ENCODE assay signal across 8 cellular contexts in the genomic region with DNA sequence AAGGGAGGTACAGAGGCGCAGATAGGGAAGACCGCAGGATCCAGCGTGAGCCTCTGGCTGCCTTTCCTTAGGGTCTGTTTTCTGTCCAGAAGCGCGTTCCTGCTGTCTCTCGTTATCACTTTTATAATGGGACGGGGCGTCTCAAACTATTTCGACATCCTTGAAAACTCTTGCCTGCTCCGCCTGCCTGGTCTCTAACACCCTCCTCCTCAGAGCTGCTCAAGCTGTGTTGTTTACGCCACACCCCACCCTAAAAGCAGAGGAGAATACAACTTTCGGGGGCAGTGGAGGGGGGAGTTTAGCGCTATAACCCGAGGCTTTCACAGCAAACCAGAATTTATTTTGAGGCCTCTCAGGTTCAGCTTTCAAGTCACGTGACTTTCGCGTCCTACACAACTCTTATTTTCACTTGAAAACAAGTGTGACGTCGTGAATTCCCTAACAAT. TPM values are rescaled to one million over a fixed set of nuclear protein-coding genes. Genes with fewer than 3 reads are reported as not detected.
DNase-seq lines count a peak whose midpoint lies in the region; ATAC-seq and TF ChIP-seq lines count a peak whose summit lies in the region.

No MANE protein-coding gene starts in this region.

- H3K27ac ChIP-seq in ascending aorta (peak overlapping the region; percentile 82 to 88), skin epidermis (peak overlapping the region in 20 of 21 experiments; percentile 51 to 95 (median 76))

- H3K27me3 Mint-ChIP-seq in Caco-2 (ENCODE audit: insufficient read depth, unreplicated experiment) = no peaks in the 10 kb centered on the region

- no peaks in the 10 kb centered on the region for H3K9me3 ChIP-seq in Caco-2
- H3K9me3 ChIP-seq in ascending aorta = no peaks in the 10 kb centered on the region
- no peaks in the 10 kb centered on the region for H3K9me3 ChIP-seq in iPS-15b (ENCODE audit: control insufficient read depth, insufficient read depth, low read length)

- peak overlapping the region; percentile 88 for H3K4me3 Mint-ChIP-seq in Caco-2 (ENCODE audit: unreplicated experiment)

- H3K9ac ChIP-seq in iPS-15b (ENCODE audit: low read depth, low read length) = no peak overlapping the region

- no peaks in the 10 kb centered on the region for H3K9me3 Mint-ChIP-seq in Caco-2 (ENCODE audit: unreplicated experiment)

- BruUV-seq in Caco-2 (replicated peaks; lab: Mats Ljungman, UMichigan) = TSS peak; percentile 92

- CTCF ChIA-PET in Caco-2 (lab: Charles Lee) = interaction anchor here (1.0 to 1.7 kb wide), 2 partner anchors 26 to 143 kb away, joined by 3 to 5 read pairs; a partner anchor contains a TSS

- H3K4me1 Mint-ChIP-seq in Caco-2 (ENCODE audit: low read depth, unreplicated experiment) = peaks cover 6% of the 10 kb centered on the region

- POLR2A ChIA-PET in Caco-2 (lab: Charles Lee) = interaction anchor here (1.3 to 2.0 kb wide), 2 partner anchors 10 to 26 kb away, joined by 4 to 8 read pairs; a partner anchor contains a TSS

- no peaks in the 10 kb centered on the region for H3K36me3 ChIP-seq in Caco-2 (ENCODE audit: control insufficient read depth, insufficient read depth, low read length)
- no peaks in the 10 kb centered on the region for H3K36me3 ChIP-seq in ascending aorta
- no peaks in the 10 kb centered on the region for H3K36me3 ChIP-seq in iPS-15b (ENCODE audit: control insufficient read depth, insufficient read depth, low read length)

- H3K4me1 ChIP-seq in Caco-2 (peaks cover 10% of the 10 kb centered on the region), ascending aorta (peaks cover 2 to 5% of the 10 kb centered on the region in 2 donors), iPS-15b (ENCODE audit: control insufficient read depth, insufficient read depth, low read length) (peaks cover 2% of the 10 kb centered on the region)

- H3K27me3 ChIP-seq in Caco-2 (replicated peaks; ENCODE audit: control insufficient read depth, insufficient read depth, low read length) (no peaks in the 10 kb centered on the region), ascending aorta (no peaks in the 10 kb centered on the region), iPS-15b (ENCODE audit: control insufficient read depth, insufficient read depth, low read length) (no peaks in the 10 kb centered on the region)

- peaks cover 10% of the 10 kb centered on the region for H3K36me3 Mint-ChIP-seq in Caco-2 (ENCODE audit: insufficient read depth, unreplicated experiment)

- no peak for TF ChIP-seq CTCF in Caco-2 (IDR thresholded peaks at IDR 0.05; ENCODE audit: insufficient read depth in 1 of 2, low read depth in 1 of 2, low read length in 1 of 2, severe bottlenecking in 1 of 2, unreplicated experiment in 1 of 2)
- no peak for TF ChIP-seq CTCF in ascending aorta (IDR thresholded peaks at IDR 0.05)

- H3K27ac Mint-ChIP-seq in Caco-2 (ENCODE audit: unreplicated experiment) = peak overlapping the region; percentile 89

- DNase-seq in Caco-2 (no peak), ascending aorta (ENCODE audit: low spot score in 2 of 2) (no peak), SHP77 (lab: John Stamatoyannopoulos, UW) (no peak), DMS114 treated with DMSO at 0.1 percent for 48 hours (lab: John Stamatoyannopoulos, UW; ENCODE audit: unreplicated experiment) (no peak), NCI-H1694 treated with DMSO at 0.1 percent for 48 hours (lab: John Stamatoyannopoulos, UW) (no peak)

- intact Hi-C loops in Caco-2 (cut with micrococcal nuclease; ENCODE audit: unreplicated experiment) (loop anchor here (1.0 to 5.0 kb wide), 4 partner anchors 11 to 39 kb away; a partner anchor contains a TSS), ascending aorta (cut with DNase I) (loop anchor here (1.0 kb wide), 2 partner anchors 26 to 37 kb away; a partner anchor contains a TSS)

- ATAC-seq in HG02870 (IDR thresholded peaks at IDR 0.05; ENCODE audit: unreplicated experiment) = peak; percentile 6

- H3K4me3 ChIP-seq in Caco-2 (ENCODE audit: low read depth, low read length) (peak overlapping the region; percentile 35), ascending aorta (peak overlapping the region; percentile 60 to 72), iPS-15b (ENCODE audit: low read depth, low read length) (peak overlapping the region; percentile 78), skin epidermis (peak overlapping the region; percentile 39 to 75 (median 66))

RNA-seq across cellular contexts. Expression of a gene that starts 0.6 kb away (rescaled TPM):
- total RNA-seq in Caco-2 (2022) = 23.0 and 27.3 TPM in 2 replicates
- total RNA-seq in ascending aorta = 69.9 TPM

RNA-seq across cellular contexts. Expression of a gene that starts 26.2 kb away (rescaled TPM):
- total RNA-seq in Caco-2 (2022) (19.6 and 22.5 TPM in 2 replicates), ascending aorta (66.2 TPM)

RNA-seq across cellular contexts. Expression of a gene that starts 30.0 kb away (rescaled TPM):
- 83.6 and 103 TPM in 2 replicates for total RNA-seq in Caco-2 (2022)
- total RNA-seq in ascending aorta = 89.7 TPM

RNA-seq across cellular contexts. Expression of a gene that starts 30.3 kb away (rescaled TPM):
- total RNA-seq in Caco-2 (2022) = 38.8 and 42.5 TPM in 2 replicates
- total RNA-seq in ascending aorta = 127 TPM

RNA-seq across cellular contexts. Expression of a gene that starts 30.7 kb away (rescaled TPM):
- 28.6 and 29.3 TPM in 2 replicates for total RNA-seq in Caco-2 (2022)
- total RNA-seq in ascending aorta = 37.5 TPM
